24 cellular contexts compared by ENCODE assay signal in genomic region chr2:113276216-113276905, GRCh38. TPM values are rescaled to one million over a fixed set of nuclear protein-coding genes. Genes with fewer than 3 reads are reported as not detected.
DNase-seq lines count a peak whose midpoint lies in the region; ATAC-seq, FAIRE-seq and TF ChIP-seq lines count a peak whose summit lies in the region.
"Had no signal": no experiment of that assay in that cellular context is flagged by ENCODE, and none has a peak within 500 bp of the region (broad histone marks: within the 10 kb centered on the region; RNA-seq: fewer than 3 reads in every experiment).

No MANE protein-coding gene starts in this region.

- DNase-seq in left ventricle myocardium inferior (no peak), heart left ventricle (no peak), astrocyte (ENCODE audit: low read depth) (no peak), keratinocyte (ENCODE audit: low read depth, low spot score) (no peak), thoracic aorta (ENCODE audit: low spot score) (no peak), cerebellar cortex (ENCODE audit: low spot score) (no peak), left lung (no peak), GM12892 (ENCODE audit: insufficient read length) (no peak)
- DNase-seq: activated CD8-positive, alpha-beta T cell treated with anti-CD3 and anti-CD28 coated beads, Interleukin-2, amount 10 ng/mL, durations not matched to agents 7 days and 5 days; amniotic stem cell; cerebellar nuclear complex; DND-41; effector memory CD8-positive, alpha-beta T cell; heart right ventricle; NCI-H1092 treated with DMSO at 0.1 percent for 48 hours; NCI-H2081 treated with DMSO at 0.1 percent for 48 hours; NCI-H524; ovary; Right ventricle myocardium superior; sigmoid colon; uterus had no signal

- TF ChIP-seq CTCF in left ventricle myocardium inferior (IDR thresholded peaks at IDR 0.05; ENCODE audit: borderline replicate concordance) (no peak), heart left ventricle (IDR thresholded peaks at IDR 0.05) (no peak), astrocyte (IDR thresholded peaks at IDR 0.05; ENCODE audit: insufficient read depth, low read depth, low read length) (no peak), keratinocyte (optimal IDR thresholded peaks at IDR 0.05 in 1 of 3, IDR thresholded peaks at IDR 0.05 in 1 of 3, conservative IDR thresholded peaks at IDR 0.05 in 1 of 3; ENCODE audit: extremely low read depth in 1 of 3, insufficient read depth in 2 of 3, low read length in 3 of 3) (no peak), thoracic aorta (IDR thresholded peaks at IDR 0.05) (no peak), left lung (IDR thresholded peaks at IDR 0.05) (no peak)

- peaks cover 84% of the 10 kb centered on the region for H3K27me3 ChIP-seq in left ventricle myocardium inferior (ENCODE audit: low read depth)
- H3K27me3 ChIP-seq in heart left ventricle = peaks cover 30 to 84% (median 77%) of the 10 kb centered on the region in 9 donors
- peaks cover 65% of the 10 kb centered on the region for H3K27me3 ChIP-seq in astrocyte (ENCODE audit: insufficient read depth, low read length)
- H3K27me3 ChIP-seq in keratinocyte (ENCODE audit: control insufficient read depth, extremely low read depth, insufficient read depth, low read length) = peaks cover 31% of the 10 kb centered on the region
- peaks cover 21% of the 10 kb centered on the region for H3K27me3 ChIP-seq in thoracic aorta (replicated peaks; ENCODE audit: insufficient read depth)
- peaks cover 57 to 85% of the 10 kb centered on the region in 2 donors for H3K27me3 ChIP-seq in left lung
- H3K27me3 ChIP-seq: ovary had no signal

- ATAC-seq in heart left ventricle = no peak
- no peak for ATAC-seq in thoracic aorta (ENCODE audit: insufficient number of reproducible peaks, low FRiP score, low read depth)
- ATAC-seq in left lung = no peak
- ATAC-seq: activated CD8-positive, alpha-beta T cell treated with anti-CD3 and anti-CD28 coated beads, Interleukin-2, amount 10 ng/mL, durations not matched to agents 7 days and 5 days; effector memory CD8-positive, alpha-beta T cell had no signal

- peaks cover 87% of the 10 kb centered on the region for H3K27me3 Mint-ChIP-seq in astrocyte (ENCODE audit: low read depth, unreplicated experiment)

- no peaks in the 10 kb centered on the region for H3K9me3 ChIP-seq in left ventricle myocardium inferior (replicated peaks)
- H3K9me3 ChIP-seq in heart left ventricle = no peaks in the 10 kb centered on the region
- no peaks in the 10 kb centered on the region for H3K9me3 ChIP-seq in astrocyte (ENCODE audit: insufficient read depth, low read depth, low read length)
- H3K9me3 ChIP-seq in keratinocyte (ENCODE audit: control insufficient read depth, low read depth, low read length) = peaks cover 2% of the 10 kb centered on the region
- no peaks in the 10 kb centered on the region for H3K9me3 ChIP-seq in thoracic aorta
- H3K9me3 ChIP-seq in left lung = no peaks in the 10 kb centered on the region
- H3K9me3 ChIP-seq: heart right ventricle, ovary, sigmoid colon, uterus had no signal

- H2AFZ ChIP-seq in astrocyte (ENCODE audit: low read depth, low read length) = no peak overlapping the region
- no peak overlapping the region for H2AFZ ChIP-seq in keratinocyte (ENCODE audit: control insufficient read depth, low read length)

- H3K36me3 Mint-ChIP-seq in astrocyte (ENCODE audit: low read depth, unreplicated experiment) = no peaks in the 10 kb centered on the region

- H3K4me3 Mint-ChIP-seq in astrocyte (ENCODE audit: unreplicated experiment) = no peak overlapping the region
- H3K4me3 Mint-ChIP-seq: activated CD8-positive, alpha-beta T cell treated with anti-CD3 and anti-CD28 coated beads, Interleukin-2, amount 10 ng/mL, durations not matched to agents 7 days and 5 days; effector memory CD8-positive, alpha-beta T cell had no signal

- H3K36me3 ChIP-seq in left ventricle myocardium inferior = no peaks in the 10 kb centered on the region
- no peaks in the 10 kb centered on the region for H3K36me3 ChIP-seq in heart left ventricle
- H3K36me3 ChIP-seq in astrocyte (ENCODE audit: insufficient read depth, low read length) = no peaks in the 10 kb centered on the region
- no peaks in the 10 kb centered on the region for H3K36me3 ChIP-seq in keratinocyte (ENCODE audit: control insufficient read depth in 2 of 2, extremely low read depth in 1 of 2, insufficient read depth in 2 of 2, low read length in 2 of 2)
- H3K36me3 ChIP-seq in thoracic aorta = no peaks in the 10 kb centered on the region
- H3K36me3 ChIP-seq in left lung = no peaks in the 10 kb centered on the region
- H3K36me3 ChIP-seq: heart right ventricle, ovary, sigmoid colon, uterus had no signal

- H3K9ac ChIP-seq in astrocyte (ENCODE audit: low read length) (no peak overlapping the region), keratinocyte (ENCODE audit: control insufficient read depth, extremely low read depth, insufficient read depth, low read length) (no peak overlapping the region)

- no peaks in the 10 kb centered on the region for H3K9me1 ChIP-seq in keratinocyte (ENCODE audit: control insufficient read depth, extremely low read depth, insufficient read depth, low read length)

- WGBS in heart left ventricle, 4 donors = 6 to 10% (median 7%) methylated on average over 23 to 24 of the region's 24 CpGs

- peak overlapping the region; percentile 48 for H3K4me3 ChIP-seq in left ventricle myocardium inferior
- H3K4me3 ChIP-seq in heart left ventricle = no peak overlapping the region
- no peak overlapping the region for H3K4me3 ChIP-seq in astrocyte (ENCODE audit: insufficient read depth, low read depth, low read length)
- H3K4me3 ChIP-seq in keratinocyte (ENCODE audit: control insufficient read depth in 2 of 3, extremely low read depth in 1 of 3, insufficient read depth in 2 of 3, low read depth in 1 of 3, low read length in 3 of 3) = no peak overlapping the region
- H3K4me3 ChIP-seq in thoracic aorta = peak overlapping the region; percentile 12
- no peak overlapping the region for H3K4me3 ChIP-seq in left lung
- H3K4me3 ChIP-seq: ovary, sigmoid colon, uterus had no signal

- H3K79me2 ChIP-seq in astrocyte (ENCODE audit: insufficient read depth, low read length) (no peaks in the 10 kb centered on the region), keratinocyte (ENCODE audit: control insufficient read depth, insufficient read depth, low read length) (no peaks in the 10 kb centered on the region)

- dilution Hi-C loops in keratinocyte (cut with MboI; ENCODE audit: extremely low pct_ligation_motif_present, low sequenced_read_pairs) = no loop called here

- no peak overlapping the region for H3K27ac ChIP-seq in left ventricle myocardium inferior (replicated peaks)
- no peak overlapping the region for H3K27ac ChIP-seq in heart left ventricle
- no peak overlapping the region for H3K27ac ChIP-seq in astrocyte (ENCODE audit: low read depth, low read length)
- no peak overlapping the region for H3K27ac ChIP-seq in keratinocyte (ENCODE audit: control insufficient read depth, insufficient read depth, low read length)
- no peak overlapping the region for H3K27ac ChIP-seq in thoracic aorta
- no peak overlapping the region for H3K27ac ChIP-seq in left lung
- H3K27ac ChIP-seq: heart right ventricle, ovary, sigmoid colon, uterus, VCaP had no signal

- TF ChIP-seq POLR2A in heart left ventricle (IDR thresholded peaks at IDR 0.05) = no peak
- no peak for TF ChIP-seq POLR2A in GM12892 (IDR thresholded peaks at IDR 0.05; ENCODE audit: low read depth, low read length)

- FAIRE-seq in astrocyte (lab: Jason Lieb, UNC) (no peak), keratinocyte (lab: Jason Lieb, UNC) (no peak), GM12892 (lab: Jason Lieb, UNC) (no peak)
- FAIRE-seq: GM18507, H54 had no signal

- peak overlapping the region; percentile 27 for H3K4me2 ChIP-seq in astrocyte (ENCODE audit: low read length)
- peak overlapping the region; percentile 23 for H3K4me2 ChIP-seq in keratinocyte (ENCODE audit: control insufficient read depth, extremely low read depth, insufficient read depth, low read depth, low read length)

- H3K9me3 Mint-ChIP-seq in astrocyte (ENCODE audit: unreplicated experiment) = no peaks in the 10 kb centered on the region
- H3K9me3 Mint-ChIP-seq: effector memory CD8-positive, alpha-beta T cell had no signal

- no peak overlapping the region for H3K27ac Mint-ChIP-seq in astrocyte (ENCODE audit: unreplicated experiment)
- H3K27ac Mint-ChIP-seq: effector memory CD8-positive, alpha-beta T cell had no signal

- peaks cover 6% of the 10 kb centered on the region for H3K4me1 Mint-ChIP-seq in astrocyte (ENCODE audit: low read depth, unreplicated experiment)

- H4K20me1 ChIP-seq in astrocyte (ENCODE audit: insufficient read depth, low read length) = no peaks in the 10 kb centered on the region
- no peaks in the 10 kb centered on the region for H4K20me1 ChIP-seq in keratinocyte (ENCODE audit: control insufficient read depth, extremely low read depth, insufficient read depth, low read length)

- H3K4me1 ChIP-seq in left ventricle myocardium inferior (peaks cover 25% of the 10 kb centered on the region), heart left ventricle (peaks cover 0 to 28% (median 9%) of the 10 kb centered on the region in 12 donors), astrocyte (ENCODE audit: insufficient read depth, low read length) (peaks cover 8% of the 10 kb centered on the region), keratinocyte (ENCODE audit: control insufficient read depth, extremely low read depth, insufficient read depth, low read length) (no peaks in the 10 kb centered on the region), thoracic aorta (ENCODE audit: control insufficient read depth in 1 of 2, low read depth in 2 of 2) (peaks cover 15 to 22% of the 10 kb centered on the region in 2 donors), left lung (peaks cover 0 to 14% of the 10 kb centered on the region in 2 donors)

- intact Hi-C loops in left ventricle myocardium inferior (cut with micrococcal nuclease) (no loop called here), heart left ventricle (cut with DNase I) (no loop called here), left lung (cut with DNase I) (no loop called here)

RNA-seq across cellular contexts. Expression of gene PAX8, which starts 2.4 kb away (rescaled TPM):
- total RNA-seq in left ventricle myocardium inferior (0.44 TPM), heart left ventricle (1 to 10 TPM in 2 of 9 donors, under 1 TPM in 4, not detected in 3; 0.44 to 2.3 (median 0.65) TPM), astrocyte (0.48 and 1.2 TPM in 2 replicates), thoracic aorta (10 to 100 TPM in 1 of 2 donors, 1 to 10 TPM in 1; 2.4 to 10.3 TPM), left lung (1 to 10 TPM; 2.6 to 4.8 TPM)
- polyA plus RNA-seq in heart left ventricle (under 1 TPM in 1 of 2 donors, not detected in 1; 0.53 TPM), keratinocyte (3.4 to 5.9 TPM (median 4.4 TPM) in 3 replicates)
- 3.4 TPM for polyA plus RNA-seq in keratinocyte (2011; ENCODE audit: low read depth)
- polyA plus RNA-seq in keratinocyte (2011; cell fraction: cytosol; rRNA removed) = 5.5 and 7.0 TPM in 2 replicates
- 7.3 and 7.6 TPM in 2 replicates for polyA plus RNA-seq in keratinocyte (2011; cell fraction: nucleus; rRNA removed)
- polyA plus RNA-seq in keratinocyte (2012; ENCODE audit: low replicate concordance) = 8.2 and 8.9 TPM in 2 replicates
- 5.7 to 8.2 TPM (median 6.8 TPM) in 3 replicates for polyA minus RNA-seq in keratinocyte
- polyA minus RNA-seq in keratinocyte (2011; cell fraction: cytosol; rRNA and poly(A)+ RNA removed) = 2.1 TPM
- polyA minus RNA-seq in keratinocyte (2011; cell fraction: nucleus; rRNA and poly(A)+ RNA removed) = 5.5 and 6.1 TPM in 2 replicates
- 1.8 TPM for polyA plus RNA-seq in GM12892 (2012; ENCODE audit: missing spikeins)

Comparison
In these comparisons a context has a peak if more than half of its experiments do, and no peak if none do; other contexts are left out.
1. H3K4me3 ChIP-seq: peak in left ventricle myocardium inferior (single experiment) and thoracic aorta (single experiment); none in heart left ventricle (0 of 12), astrocyte (single experiment), keratinocyte (0 of 3) and left lung (0 of 2).